10 cellular contexts compared by ENCODE assay signal in the genomic region with DNA sequence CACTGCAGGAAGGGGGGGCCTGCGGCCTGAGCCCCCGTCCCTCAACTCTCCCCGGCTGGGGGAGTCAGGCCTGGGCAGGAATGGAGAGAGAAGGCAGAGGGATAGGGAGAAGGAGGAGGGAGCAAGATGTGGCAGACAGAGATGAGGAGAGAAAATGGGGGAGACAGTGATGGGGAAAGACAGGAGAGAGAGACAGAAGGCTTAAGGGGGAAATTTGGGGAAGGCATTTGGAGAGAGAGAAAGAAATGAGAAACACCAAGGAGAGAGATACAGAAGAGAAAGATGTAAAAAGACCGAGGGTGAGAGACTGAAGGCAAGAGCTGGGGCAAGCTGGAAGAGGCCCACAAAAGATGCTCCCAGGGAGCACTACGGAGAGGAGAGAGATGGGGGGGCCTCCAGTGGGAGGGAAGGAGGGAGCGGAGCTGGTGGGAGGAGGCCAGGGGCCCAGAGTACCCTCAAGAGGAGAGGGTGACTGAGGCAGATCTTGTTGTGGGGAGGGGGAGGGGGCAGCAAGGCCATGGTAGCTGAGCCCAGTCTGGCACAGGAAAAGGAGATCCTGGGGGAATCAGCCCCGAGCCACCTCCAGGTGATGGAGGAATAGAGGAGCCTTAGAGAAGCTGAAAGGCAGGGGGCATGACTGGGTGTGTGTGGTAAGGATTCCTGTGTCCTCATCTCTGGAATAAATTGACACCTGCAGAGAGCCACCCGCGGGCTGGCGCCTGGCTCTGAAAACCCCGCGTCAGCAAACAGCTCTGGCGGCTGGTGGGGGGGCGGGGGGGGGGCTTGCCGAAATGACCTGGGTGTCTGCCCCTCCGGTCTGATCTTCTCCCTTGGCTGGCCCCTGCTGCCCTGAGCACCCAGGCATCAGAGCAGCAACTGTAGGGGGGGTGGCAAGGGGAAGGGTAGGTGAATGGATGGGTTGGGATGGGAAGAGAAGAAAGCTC. TPM values are rescaled to one million over a fixed set of nuclear protein-coding genes. Genes with fewer than 3 reads are reported as not detected.
DNase-seq lines count a peak whose midpoint lies in the region; ATAC-seq, FAIRE-seq and TF ChIP-seq lines count a peak whose summit lies in the region.
"Had no signal": no experiment of that assay in that cellular context is flagged by ENCODE, and none has a peak within 500 bp of the region (broad histone marks: within the 10 kb centered on the region; RNA-seq: fewer than 3 reads in every experiment).

No MANE protein-coding gene starts in this region.

- H3K9me1 ChIP-seq in keratinocyte (ENCODE audit: control insufficient read depth, extremely low read depth, insufficient read depth, low read length), result no peaks in the 10 kb centered on the region

- no peaks in the 10 kb centered on the region for H3K27me3 Mint-ChIP-seq in activated T-cell treated with anti-CD3 and anti-CD28 coated beads, Interleukin-2, amount 50 U/mL, for 4 hours (ENCODE audit: low read depth)
- H3K27me3 Mint-ChIP-seq in activated naive CD8-positive, alpha-beta T cell treated with anti-CD3 and anti-CD28 coated beads for 36 hours, result no peaks in the 10 kb centered on the region

- no peak for FAIRE-seq in keratinocyte (lab: Jason Lieb, UNC)

- peak overlapping the region; percentile 85 for H3K4me2 ChIP-seq in keratinocyte (ENCODE audit: control insufficient read depth, extremely low read depth, insufficient read depth, low read depth, low read length)

- no peaks in the 10 kb centered on the region for H3K36me3 Mint-ChIP-seq in activated T-cell treated with anti-CD3 and anti-CD28 coated beads, Interleukin-2, amount 50 U/mL, for 4 hours (ENCODE audit: insufficient read depth)
- peaks cover 2% of the 10 kb centered on the region for H3K36me3 Mint-ChIP-seq in activated naive CD8-positive, alpha-beta T cell treated with anti-CD3 and anti-CD28 coated beads for 36 hours

- H3K27me3 ChIP-seq in keratinocyte (ENCODE audit: control insufficient read depth, extremely low read depth, insufficient read depth, low read length), result no peaks in the 10 kb centered on the region
- no peaks in the 10 kb centered on the region for H3K27me3 ChIP-seq in testis

- H3K27ac Mint-ChIP-seq in activated naive CD8-positive, alpha-beta T cell treated with anti-CD3 and anti-CD28 coated beads for 36 hours, result no peak overlapping the region

- H3K4me3 Mint-ChIP-seq in activated T-cell treated with anti-CD3 and anti-CD28 coated beads, Interleukin-2, amount 50 U/mL, for 4 hours, result peak overlapping the region; percentile 67
- H3K4me3 Mint-ChIP-seq in activated naive CD8-positive, alpha-beta T cell treated with anti-CD3 and anti-CD28 coated beads for 36 hours, result peak overlapping the region; percentile 44

- H3K9me3 ChIP-seq in keratinocyte (ENCODE audit: control insufficient read depth, low read depth, low read length) (no peaks in the 10 kb centered on the region), testis (no peaks in the 10 kb centered on the region)

- H2AFZ ChIP-seq in keratinocyte (ENCODE audit: control insufficient read depth, low read length), result no peak overlapping the region

- ATAC-seq in activated T-cell treated with anti-CD3 and anti-CD28 coated beads, Interleukin-2, amount 50 U/mL, for 4 hours, result no peak

- 27 to 48% methylated on average over 7 to 16 of the region's 16 CpGs for WGBS in testis, 2 donors

- H3K27ac ChIP-seq in keratinocyte (ENCODE audit: control insufficient read depth, insufficient read depth, low read length), result no peak overlapping the region
- peak overlapping the region; percentile 93 to 95 for H3K27ac ChIP-seq in testis

- no peak for TF ChIP-seq POLR2A in testis (IDR thresholded peaks at IDR 0.05)

- H3K4me1 Mint-ChIP-seq in activated T-cell treated with anti-CD3 and anti-CD28 coated beads, Interleukin-2, amount 50 U/mL, for 4 hours (ENCODE audit: low read depth), result peaks cover 11% of the 10 kb centered on the region
- H3K4me1 Mint-ChIP-seq in activated naive CD8-positive, alpha-beta T cell treated with anti-CD3 and anti-CD28 coated beads for 36 hours, result peaks cover 16% of the 10 kb centered on the region

- H3K36me3 ChIP-seq in keratinocyte (ENCODE audit: control insufficient read depth in 2 of 2, extremely low read depth in 1 of 2, insufficient read depth in 2 of 2, low read length in 2 of 2) (peaks cover 0 to 4% of the 10 kb centered on the region in 2 experiments), testis (ENCODE audit: low read depth, missing control alignments) (no peaks in the 10 kb centered on the region)

- DNase-seq in activated T-cell treated with anti-CD3 and anti-CD28 coated beads, Interleukin-2, amount 50 U/mL, for 4 hours, result no peak
- DNase-seq in activated T-cell treated with anti-CD3 and anti-CD28 coated beads, Interleukin-2, amount 50 U/mL, for 1 hour, result no peak
- no peak for DNase-seq in activated naive CD8-positive, alpha-beta T cell treated with anti-CD3 and anti-CD28 coated beads for 36 hours
- DNase-seq in keratinocyte (ENCODE audit: low read depth, low spot score) (no peak), testis (no peak), DMS79 treated with DMSO at 0.1 percent for 48 hours (lab: John Stamatoyannopoulos, UW) (no peak), SIG-M5 treated with dmso at 0.1 percent for 504 hours (lab: John Stamatoyannopoulos, UW; ENCODE audit: unreplicated experiment) (no peak)
- no peak for DNase-seq in stimulated activated CD8-positive, alpha-beta memory T cell treated with anti-CD3 and anti-CD28 coated beads, Interleukin-4, amount 100 ng/mL, for 48 hours
- DNase-seq: GDM1 had no signal

- peak overlapping the region; percentile 78 for H3K9ac ChIP-seq in keratinocyte (ENCODE audit: control insufficient read depth, extremely low read depth, insufficient read depth, low read length)

- H4K20me1 ChIP-seq in keratinocyte (ENCODE audit: control insufficient read depth, extremely low read depth, insufficient read depth, low read length), result no peaks in the 10 kb centered on the region

- intact Hi-C loops in testis (cut with DNase I; ENCODE audit: low total_unique reads), result no loop called here

- TF ChIP-seq CTCF in keratinocyte (optimal IDR thresholded peaks at IDR 0.05 in 1 of 3, IDR thresholded peaks at IDR 0.05 in 1 of 3, conservative IDR thresholded peaks at IDR 0.05 in 1 of 3; ENCODE audit: extremely low read depth in 1 of 3, insufficient read depth in 2 of 3, low read length in 3 of 3), result no peak
- no peak for TF ChIP-seq CTCF in testis (IDR thresholded peaks at IDR 0.05)

- peaks cover 5% of the 10 kb centered on the region for H3K79me2 ChIP-seq in keratinocyte (ENCODE audit: control insufficient read depth, insufficient read depth, low read length)

- dilution Hi-C loops in keratinocyte (cut with MboI; ENCODE audit: extremely low pct_ligation_motif_present, low sequenced_read_pairs), result no loop called here

- H3K4me3 ChIP-seq in keratinocyte (ENCODE audit: control insufficient read depth in 2 of 3, extremely low read depth in 1 of 3, insufficient read depth in 2 of 3, low read depth in 1 of 3, low read length in 3 of 3) (peak overlapping the region in 2 of 3 experiments; percentile 53 to 72), testis (peak overlapping the region in 1 of 2 donors; percentile 72)

- no peaks in the 10 kb centered on the region for H3K9me3 Mint-ChIP-seq in activated T-cell treated with anti-CD3 and anti-CD28 coated beads, Interleukin-2, amount 50 U/mL, for 4 hours
- no peaks in the 10 kb centered on the region for H3K9me3 Mint-ChIP-seq in activated naive CD8-positive, alpha-beta T cell treated with anti-CD3 and anti-CD28 coated beads for 36 hours

- peaks cover 15% of the 10 kb centered on the region for H3K4me1 ChIP-seq in keratinocyte (ENCODE audit: control insufficient read depth, extremely low read depth, insufficient read depth, low read length)
- H3K4me1 ChIP-seq in testis, result peaks cover 17% of the 10 kb centered on the region

RNA-seq across cellular contexts. Expression of a gene that starts 1.5 kb away (rescaled TPM):
- total RNA-seq in activated T-cell treated with anti-CD3 and anti-CD28 coated beads, Interleukin-2, amount 50 U/mL, for 4 hours, result 1 to 10 TPM; 4.9 to 6.4 (median 5.9) TPM
- total RNA-seq in activated naive CD8-positive, alpha-beta T cell treated with anti-CD3 and anti-CD28 coated beads for 36 hours, result 1 to 10 TPM; 8.8 to 9.3 TPM
- polyA plus RNA-seq in keratinocyte, result 2.5 to 4.9 TPM (median 4.8 TPM) in 3 replicates
- 1.8 TPM for polyA plus RNA-seq in keratinocyte (2011; ENCODE audit: low read depth)
- 1.4 and 3.1 TPM in 2 replicates for polyA plus RNA-seq in keratinocyte (2011; cell fraction: cytosol; rRNA removed)
- polyA plus RNA-seq in keratinocyte (2011; cell fraction: nucleus; rRNA removed), result 21.2 and 36.3 TPM in 2 replicates
- 7.2 and 11.1 TPM in 2 replicates for polyA plus RNA-seq in keratinocyte (2012; ENCODE audit: low replicate concordance)
- 2.7 to 14.2 TPM (median 5.1 TPM) in 3 replicates for polyA minus RNA-seq in keratinocyte
- 3.5 TPM for polyA minus RNA-seq in keratinocyte (2011; cell fraction: cytosol; rRNA and poly(A)+ RNA removed)
- polyA minus RNA-seq in keratinocyte (2011; cell fraction: nucleus; rRNA and poly(A)+ RNA removed), result 7.0 and 12.2 TPM in 2 replicates
- total RNA-seq in testis, result 10 to 100 TPM in 1 of 2 donors, 1 to 10 TPM in 1; 9.9 to 10.7 TPM
- polyA plus RNA-seq in testis (ENCODE audit: insufficient read depth, low read depth, low replicate concordance), result 8.4 TPM

RNA-seq across cellular contexts. Expression of a gene that starts 2.3 kb away (rescaled TPM):
- 10 to 100 TPM; 29.9 to 33.4 (median 32.0) TPM for total RNA-seq in activated T-cell treated with anti-CD3 and anti-CD28 coated beads, Interleukin-2, amount 50 U/mL, for 4 hours
- total RNA-seq in activated naive CD8-positive, alpha-beta T cell treated with anti-CD3 and anti-CD28 coated beads for 36 hours, result 10 to 100 TPM; 42.7 to 44.3 TPM
- polyA plus RNA-seq in keratinocyte (68.1 to 131 TPM (median 90.1 TPM) in 3 replicates), testis (ENCODE audit: insufficient read depth, low read depth, low replicate concordance) (27.3 TPM)
- 2.4 TPM for polyA plus RNA-seq in keratinocyte (2011; ENCODE audit: low read depth)
- polyA plus RNA-seq in keratinocyte (2011; cell fraction: cytosol; rRNA removed), result 92.9 and 134 TPM in 2 replicates
- polyA plus RNA-seq in keratinocyte (2011; cell fraction: nucleus; rRNA removed), result 25.6 and 45.5 TPM in 2 replicates
- polyA plus RNA-seq in keratinocyte (2012; ENCODE audit: low replicate concordance), result 75.1 and 103 TPM in 2 replicates
- 17.3 to 36.1 TPM (median 34.8 TPM) in 3 replicates for polyA minus RNA-seq in keratinocyte
- 19.8 TPM for polyA minus RNA-seq in keratinocyte (2011; cell fraction: cytosol; rRNA and poly(A)+ RNA removed)
- polyA minus RNA-seq in keratinocyte (2011; cell fraction: nucleus; rRNA and poly(A)+ RNA removed), result 7.9 and 8.1 TPM in 2 replicates
- 10 to 100 TPM; 18.7 to 33.3 TPM for total RNA-seq in testis

RNA-seq across cellular contexts. Expression of a gene that starts 11.8 kb away (rescaled TPM):
- 10 to 100 TPM; 67.7 to 69.1 (median 68.9) TPM for total RNA-seq in activated T-cell treated with anti-CD3 and anti-CD28 coated beads, Interleukin-2, amount 50 U/mL, for 4 hours
- total RNA-seq in activated naive CD8-positive, alpha-beta T cell treated with anti-CD3 and anti-CD28 coated beads for 36 hours, result 10 to 100 TPM; 63.0 to 66.8 TPM
- polyA plus RNA-seq in keratinocyte (30.5 to 82.8 TPM (median 36.9 TPM) in 3 replicates), testis (ENCODE audit: insufficient read depth, low read depth, low replicate concordance) (14.2 TPM)
- polyA plus RNA-seq in keratinocyte (2011; ENCODE audit: low read depth), result 10.9 TPM
- 52.5 and 109 TPM in 2 replicates for polyA plus RNA-seq in keratinocyte (2011; cell fraction: cytosol; rRNA removed)
- polyA plus RNA-seq in keratinocyte (2011; cell fraction: nucleus; rRNA removed), result 88.7 and 118 TPM in 2 replicates
- 60.9 and 109 TPM in 2 replicates for polyA plus RNA-seq in keratinocyte (2012; ENCODE audit: low replicate concordance)
- 24.2 to 132 TPM (median 36.1 TPM) in 3 replicates for polyA minus RNA-seq in keratinocyte
- polyA minus RNA-seq in keratinocyte (2011; cell fraction: cytosol; rRNA and poly(A)+ RNA removed), result 91.9 TPM
- 23.5 and 32.5 TPM in 2 replicates for polyA minus RNA-seq in keratinocyte (2011; cell fraction: nucleus; rRNA and poly(A)+ RNA removed)
- total RNA-seq in testis, result 10 to 100 TPM; 13.6 to 19.4 TPM

RNA-seq across cellular contexts. Expression of a gene that starts 14.0 kb away (rescaled TPM):
- not detected for total RNA-seq in activated T-cell treated with anti-CD3 and anti-CD28 coated beads, Interleukin-2, amount 50 U/mL, for 4 hours
- not detected for total RNA-seq in activated naive CD8-positive, alpha-beta T cell treated with anti-CD3 and anti-CD28 coated beads for 36 hours
- not detected in 3 replicates for polyA plus RNA-seq in keratinocyte
- not detected for polyA plus RNA-seq in keratinocyte (2011; ENCODE audit: low read depth)
- polyA plus RNA-seq in keratinocyte (2011; cell fraction: cytosol; rRNA removed), result not detected in 2 replicates
- polyA plus RNA-seq in keratinocyte (2011; cell fraction: nucleus; rRNA removed), result not detected in 2 replicates
- polyA plus RNA-seq in keratinocyte (2012; ENCODE audit: low replicate concordance), result not detected in 2 replicates
- polyA minus RNA-seq in keratinocyte, result not detected in 3 replicates
- polyA minus RNA-seq in keratinocyte (2011; cell fraction: cytosol; rRNA and poly(A)+ RNA removed), result not detected
- polyA minus RNA-seq in keratinocyte (2011; cell fraction: nucleus; rRNA and poly(A)+ RNA removed), result not detected in 2 replicates
- 10 to 100 TPM in 1 of 2 donors, 1 to 10 TPM in 1; 8.5 to 18.7 TPM for total RNA-seq in testis
- polyA plus RNA-seq in testis (ENCODE audit: insufficient read depth, low read depth, low replicate concordance), result 67.7 TPM
- total RNA-seq: mesenteric fat pad had no signal

RNA-seq across cellular contexts. Expression of a gene that starts 19.3 kb away (rescaled TPM):
- total RNA-seq in activated T-cell treated with anti-CD3 and anti-CD28 coated beads, Interleukin-2, amount 50 U/mL, for 4 hours, result not detected
- total RNA-seq in activated naive CD8-positive, alpha-beta T cell treated with anti-CD3 and anti-CD28 coated beads for 36 hours, result not detected
- polyA plus RNA-seq in keratinocyte (not detected in 3 replicates), testis (ENCODE audit: insufficient read depth, low read depth, low replicate concordance) (111 TPM)
- not detected for polyA plus RNA-seq in keratinocyte (2011; ENCODE audit: low read depth)
- not detected in 2 replicates for polyA plus RNA-seq in keratinocyte (2011; cell fraction: cytosol; rRNA removed)
- not detected in 2 replicates for polyA plus RNA-seq in keratinocyte (2011; cell fraction: nucleus; rRNA removed)
- not detected in 2 replicates for polyA plus RNA-seq in keratinocyte (2012; ENCODE audit: low replicate concordance)
- polyA minus RNA-seq in keratinocyte, result not detected in 3 replicates
- polyA minus RNA-seq in keratinocyte (2011; cell fraction: cytosol; rRNA and poly(A)+ RNA removed), result not detected
- not detected in 2 replicates for polyA minus RNA-seq in keratinocyte (2011; cell fraction: nucleus; rRNA and poly(A)+ RNA removed)
- 100 to 1,000 TPM in 1 of 2 donors, 10 to 100 TPM in 1; 41.4 to 202 TPM for total RNA-seq in testis
- total RNA-seq: mesenteric fat pad had no signal
